ENCODE assay signal across 17 cellular contexts in the genomic region with DNA sequence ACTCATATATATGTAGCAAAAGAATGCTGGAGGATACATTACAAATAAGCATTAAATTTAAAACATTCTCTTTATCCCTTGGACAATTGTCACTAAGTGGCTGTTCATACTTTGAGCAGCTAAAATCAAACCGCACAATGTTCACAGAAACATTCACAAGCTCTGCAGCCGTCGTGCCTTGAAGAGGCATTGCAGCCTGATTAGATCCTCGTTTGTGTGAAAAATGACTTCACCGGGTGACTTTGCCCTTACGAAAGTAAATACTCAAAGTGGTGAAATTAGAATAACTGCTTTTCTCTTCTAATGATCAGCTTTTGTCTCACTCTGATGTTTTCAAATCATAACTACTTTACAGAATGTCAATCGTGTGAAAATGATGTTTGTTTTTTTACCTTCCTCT.
DNase-seq lines count a peak whose midpoint lies in the region; ATAC-seq and TF ChIP-seq lines count a peak whose summit lies in the region.
"Had no signal": no experiment of that assay in that cellular context is flagged by ENCODE, and none has a peak within 500 bp of the region (broad histone marks: within the 10 kb centered on the region; RNA-seq: fewer than 3 reads in every experiment).

No MANE protein-coding gene starts in this region.

- no peaks in the 10 kb centered on the region for H3K79me2 ChIP-seq in smooth muscle cell (ENCODE audit: low read depth)

- in situ Hi-C loops in IMR-90 (cut with MboI; ENCODE audit: low sequenced_read_pairs): no loop called here

- H3K9ac ChIP-seq in IMR-90 (ENCODE audit: low read depth, low read length) (no peak overlapping the region), smooth muscle cell (ENCODE audit: low read depth) (no peak overlapping the region)
- H3K9ac ChIP-seq: GM23248 had no signal

- TF ChIP-seq CTCF in IMR-90 (conservative IDR thresholded peaks at IDR 0.05; ENCODE audit: low read depth, low read length) (no peak), smooth muscle cell (IDR thresholded peaks at IDR 0.05; ENCODE audit: borderline replicate concordance, insufficient read depth, poor library complexity, severe bottlenecking) (no peak)

- POLR2A ChIA-PET in IMR-90 (lab: Charles Lee; ENCODE audit: unreplicated experiment): no interaction called here

- H3K27me3 ChIP-seq in IMR-90 (ENCODE audit: control insufficient read depth, insufficient read depth, low read length) (no peaks in the 10 kb centered on the region), smooth muscle cell (ENCODE audit: low read depth) (no peaks in the 10 kb centered on the region)

- H3K36me3 ChIP-seq in IMR-90 (ENCODE audit: control insufficient read depth, insufficient read depth, low read length) (no peaks in the 10 kb centered on the region), smooth muscle cell (ENCODE audit: low read depth) (no peaks in the 10 kb centered on the region)

- peaks cover 16% of the 10 kb centered on the region for H3K4me1 ChIP-seq in IMR-90 (ENCODE audit: control insufficient read depth, insufficient read depth, low read length)
- H3K4me1 ChIP-seq in smooth muscle cell (ENCODE audit: low read depth): no peaks in the 10 kb centered on the region
- H3K4me1 ChIP-seq: Caco-2 had no signal

- WGBS in IMR-90 (ENCODE audit: extremely low coverage in 2 of 2, insufficient read length in 1 of 2), 2 experiments: 100% methylated on average over 1 of the region's 7 CpGs; no CpG with 5 or more reads in 1 of the 2 experiments
- WGBS in smooth muscle cell (ENCODE audit: low lambda C conversion rate): 67% methylated on average over 7 of the region's 7 CpGs

- no peak for DNase-seq in IMR-90
- peak; percentile 55 for DNase-seq in astrocyte of the hippocampus (ENCODE audit: low read depth, low spot score)
- no peak for DNase-seq in left lobe of liver (ENCODE audit: low spot score)
- no peak for DNase-seq in smooth muscle cell (lab: John Stamatoyannopoulos, UW; ENCODE audit: unreplicated experiment)
- no peak for DNase-seq in NCI-H510A (lab: John Stamatoyannopoulos, UW)
- DNase-seq in COLO829 (ENCODE audit: low spot score): no peak
- DNase-seq: C1 segment of cervical spinal cord; Caco-2; CD4-positive, alpha-beta memory T cell; DMS153; DND-41; GDM1; GM23248; H7; HCEC 1CT had no signal

- H3K4ac ChIP-seq in IMR-90 (ENCODE audit: low read depth, low read length): peak overlapping the region; percentile 84

- peak overlapping the region; percentile 65; the same call in 1 of the 2 replicates for H2AK5ac ChIP-seq in IMR-90 (ENCODE audit: low read depth, low read length)

- BruUV-seq in IMR-90 (replicated peaks; lab: Mats Ljungman, UMichigan): no TSS peak

- H2AK9ac ChIP-seq in IMR-90 (replicated peaks; ENCODE audit: low read depth, low read length, poor library complexity): no peak overlapping the region

- no peak overlapping the region for H2BK5ac ChIP-seq in IMR-90 (ENCODE audit: low read depth, low read length, poor library complexity, severe bottlenecking)

- H3K27ac ChIP-seq in IMR-90 (ENCODE audit: insufficient read depth, low read length) (peak overlapping the region; percentile 13; the same call in 1 of the 2 replicates), smooth muscle cell (ENCODE audit: low read depth) (no peak overlapping the region)
- H3K27ac ChIP-seq: GM23248 had no signal

- ATAC-seq in IMR-90 (ENCODE audit: low read depth) (no peak), left lobe of liver (peak; percentile 61), GM21529 (IDR thresholded peaks at IDR 0.05; ENCODE audit: unreplicated experiment) (no peak)
- ATAC-seq: GM12878 had no signal

- peak overlapping the region; percentile 81 for H4K91ac ChIP-seq in IMR-90 (ENCODE audit: insufficient read depth, low read depth, low read length)

- H3K4me2 ChIP-seq in IMR-90 (ENCODE audit: low read depth, low read length) (no peak overlapping the region), smooth muscle cell (no peak overlapping the region)

- H3K9me3 ChIP-seq in IMR-90 (ENCODE audit: control insufficient read depth, insufficient read depth, low read length) (no peaks in the 10 kb centered on the region), smooth muscle cell (replicated peaks; ENCODE audit: low read depth) (no peaks in the 10 kb centered on the region)
- H3K9me3 ChIP-seq: Caco-2 had no signal

- peak overlapping the region; percentile 89 for H2BK120ac ChIP-seq in IMR-90 (ENCODE audit: low read depth, low read length)

- peak overlapping the region; percentile 90 for H2BK20ac ChIP-seq in IMR-90 (ENCODE audit: low read depth, low read length)

- no peak overlapping the region; the same call in 1 of the 2 replicates for H4K5ac ChIP-seq in IMR-90 (ENCODE audit: low read depth, low read length)

- no peak for TF ChIP-seq RAD21 in IMR-90 (IDR thresholded peaks at IDR 0.05; ENCODE audit: low read length)

- CTCF ChIA-PET in IMR-90 (lab: Yijun Ruan, JAX): interaction anchor here (1.4 kb wide), 1 partner anchor 333 kb away, joined by 5 read pairs; no protein-coding TSS in a partner anchor

- no peak overlapping the region for H3K4me3 ChIP-seq in IMR-90 (ENCODE audit: insufficient read depth, low read depth, low read length)
- no peak overlapping the region for H3K4me3 ChIP-seq in smooth muscle cell
- H3K4me3 ChIP-seq: GM12878, GM23248 had no signal

- 0 out of 2 replicates have a peak overlapping the region, but pooled peaks have one; percentile 10 for H3K14ac ChIP-seq in IMR-90 (replicated peaks; ENCODE audit: low read depth, low read length)

- H4K20me1 ChIP-seq in IMR-90 (ENCODE audit: insufficient read depth, low read length) (no peaks in the 10 kb centered on the region), smooth muscle cell (ENCODE audit: low read depth) (no peaks in the 10 kb centered on the region)

- dilution Hi-C loops in IMR-90 (cut with HindIII; ENCODE audit: low sequenced_read_pairs, unreplicated experiment): no loop called here

- no peak overlapping the region for H3K56ac ChIP-seq in IMR-90 (ENCODE audit: extremely low read depth, insufficient read depth, low read length)

- intact Hi-C loops in IMR-90 (cut with micrococcal nuclease): no loop called here

- no peak for TF ChIP-seq POLR2A in IMR-90 (IDR thresholded peaks at IDR 0.05; ENCODE audit: low read depth, low read length)

- peaks cover 11% of the 10 kb centered on the region for H3K9me1 ChIP-seq in IMR-90 (ENCODE audit: insufficient read depth, low read length)

- H2BK15ac ChIP-seq in IMR-90 (ENCODE audit: low read depth, low read length): peak overlapping the region; percentile 84; the same call in 2 of the 3 replicates

- no peaks in the 10 kb centered on the region for H3F3A ChIP-seq in smooth muscle cell (ENCODE audit: low read depth)

- H2AFZ ChIP-seq in IMR-90 (replicated peaks; ENCODE audit: low read length, poor library complexity): no peak overlapping the region
- H2AFZ ChIP-seq in smooth muscle cell (ENCODE audit: low read depth): peak overlapping the region; percentile 8
- H2AFZ ChIP-seq: GM23248 had no signal

- H3K18ac ChIP-seq in IMR-90 (ENCODE audit: low read depth, low read length): peak overlapping the region; percentile 30; the same call in 1 of the 2 replicates

- no peaks in the 10 kb centered on the region for H3K79me1 ChIP-seq in IMR-90 (ENCODE audit: low read depth in 1 of 2, low read length in 2 of 2)

- H4K8ac ChIP-seq in IMR-90 (ENCODE audit: low read depth in 2 of 2, low read length in 2 of 2): peak overlapping the region; percentile 75 to 76

- H3K23ac ChIP-seq in IMR-90 (ENCODE audit: low read depth, low read length): peak overlapping the region; percentile 30; the same call in 1 of the 2 replicates

TF ChIP-seq in IMR-90, 13 proteins besides CTCF, POLR2A, EP300 and RAD21:
- TF ChIP-seq SMC3 (IDR thresholded peaks at IDR 0.05; ENCODE audit: low read depth, low read length) (no peak), MXI1 (IDR thresholded peaks at IDR 0.05; ENCODE audit: borderline replicate concordance, low read depth, low read length) (no peak), FOS (IDR thresholded peaks at IDR 0.05; ENCODE audit: low read depth, low read length) (no peak), MAZ (IDR thresholded peaks at IDR 0.05; ENCODE audit: borderline replicate concordance, low read depth, low read length) (no peak), BHLHE40 (IDR thresholded peaks at IDR 0.05; ENCODE audit: low read depth, low read length) (no peak), RFX5 (IDR thresholded peaks at IDR 0.05; ENCODE audit: low read depth, low read length) (no peak), CEBPB (IDR thresholded peaks at IDR 0.05; ENCODE audit: low read depth, low read length) (no peak), RCOR1 (IDR thresholded peaks at IDR 0.05; ENCODE audit: insufficient replicate concordance, low read length) (no peak), NFE2L2 (IDR thresholded peaks at IDR 0.05; ENCODE audit: low read depth, low read length) (no peak), CHD1 (IDR thresholded peaks at IDR 0.05; ENCODE audit: low read depth, low read length) (no peak), MAFK (IDR thresholded peaks at IDR 0.05; ENCODE audit: low read depth, low read length) (no peak)
- TF ChIP-seq, protein P1, sequence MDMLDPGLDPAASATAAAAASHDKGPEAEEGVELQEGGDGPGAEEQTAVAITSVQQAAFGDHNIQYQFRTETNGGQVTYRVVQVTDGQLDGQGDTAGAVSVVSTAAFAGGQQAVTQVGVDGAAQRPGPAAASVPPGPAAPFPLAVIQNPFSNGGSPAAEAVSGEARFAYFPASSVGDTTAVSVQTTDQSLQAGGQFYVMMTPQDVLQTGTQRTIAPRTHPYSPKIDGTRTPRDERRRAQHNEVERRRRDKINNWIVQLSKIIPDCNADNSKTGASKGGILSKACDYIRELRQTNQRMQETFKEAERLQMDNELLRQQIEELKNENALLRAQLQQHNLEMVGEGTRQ (IDR thresholded peaks at IDR 0.05; ENCODE audit: low read depth, low read length): no peak
- TF ChIP-seq, protein P2, sequence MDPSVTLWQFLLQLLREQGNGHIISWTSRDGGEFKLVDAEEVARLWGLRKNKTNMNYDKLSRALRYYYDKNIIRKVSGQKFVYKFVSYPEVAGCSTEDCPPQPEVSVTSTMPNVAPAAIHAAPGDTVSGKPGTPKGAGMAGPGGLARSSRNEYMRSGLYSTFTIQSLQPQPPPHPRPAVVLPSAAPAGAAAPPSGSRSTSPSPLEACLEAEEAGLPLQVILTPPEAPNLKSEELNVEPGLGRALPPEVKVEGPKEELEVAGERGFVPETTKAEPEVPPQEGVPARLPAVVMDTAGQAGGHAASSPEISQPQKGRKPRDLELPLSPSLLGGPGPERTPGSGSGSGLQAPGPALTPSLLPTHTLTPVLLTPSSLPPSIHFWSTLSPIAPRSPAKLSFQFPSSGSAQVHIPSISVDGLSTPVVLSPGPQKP (IDR thresholded peaks at IDR 0.05; ENCODE audit: borderline replicate concordance, low read depth, low read length): no peak
